Comparison of ENCODE assay signal across 8 cellular contexts in the genomic region with DNA sequence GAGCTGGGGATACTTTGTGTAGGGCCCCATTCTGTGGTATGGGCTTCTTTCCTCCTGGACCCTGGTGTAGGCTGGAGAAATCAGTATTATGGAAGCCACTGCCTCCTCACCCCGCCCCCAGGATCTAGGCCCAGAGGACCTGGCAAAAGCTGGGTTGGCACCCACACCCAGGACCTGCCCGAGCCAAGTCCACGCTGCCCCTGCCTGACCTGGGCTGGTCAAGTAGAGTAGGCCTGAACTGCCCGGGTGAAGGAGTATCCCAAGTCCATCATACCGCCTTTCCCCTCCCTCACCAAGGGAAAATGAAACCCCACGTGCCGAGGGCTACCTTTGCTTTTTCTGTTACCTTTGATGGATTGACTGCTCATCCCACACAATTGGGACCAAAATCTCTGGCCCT. TPM values are rescaled to one million over a fixed set of nuclear protein-coding genes. Genes with fewer than 3 reads are reported as not detected.
A peak's percentile ranks its signal among the peaks of the same experiment; 100 is the strongest.
DNase-seq lines count a peak whose midpoint lies in the region; ATAC-seq, FAIRE-seq and TF ChIP-seq lines count a peak whose summit lies in the region.
"Had no signal": no experiment of that assay in that cellular context is flagged by ENCODE, and none has a peak within 500 bp of the region (broad histone marks: within the 10 kb centered on the region; RNA-seq: fewer than 3 reads in every experiment).

No MANE protein-coding gene starts in this region.

- no peaks in the 10 kb centered on the region for H3K36me3 Mint-ChIP-seq in progenitor cell of endocrine pancreas (ENCODE audit: insufficient read depth)

- H3K4me1 ChIP-seq in mammary epithelial cell (ENCODE audit: insufficient read depth, low read length) = peaks cover 30% of the 10 kb centered on the region
- peaks cover 34 to 39% of the 10 kb centered on the region in 2 donors for H3K4me1 ChIP-seq in kidney (ENCODE audit: control insufficient read depth in 1 of 2, insufficient read depth in 1 of 2, low read depth in 1 of 2, low read length in 2 of 2)
- peaks cover 3 to 6% of the 10 kb centered on the region in 2 donors for H3K4me1 ChIP-seq in aorta (ENCODE audit: control insufficient read depth in 1 of 2, insufficient read depth in 2 of 2, low read length in 2 of 2)

- H2AFZ ChIP-seq in mammary epithelial cell (ENCODE audit: low read depth, low read length) = no peak overlapping the region

- dilution Hi-C loops in mammary epithelial cell (cut with HindIII; ENCODE audit: low sequenced_read_pairs) = no loop called here

- TF ChIP-seq CTCF in mammary epithelial cell (conservative IDR thresholded peaks at IDR 0.05 in 1 of 2, IDR thresholded peaks at IDR 0.05 in 1 of 2; ENCODE audit: extremely low read depth in 1 of 2, insufficient read depth in 1 of 2, low read depth in 1 of 2, low read length in 2 of 2) = no peak
- TF ChIP-seq CTCF in kidney (IDR thresholded peaks at IDR 0.05; ENCODE audit: borderline replicate concordance, extremely low read depth, insufficient read depth) = no peak
- TF ChIP-seq CTCF in progenitor cell of endocrine pancreas (IDR thresholded peaks at IDR 0.05; ENCODE audit: unreplicated experiment) = no peak

- H3K4me1 Mint-ChIP-seq in progenitor cell of endocrine pancreas (ENCODE audit: low read depth) = peaks cover 26% of the 10 kb centered on the region

- no peak for DNase-seq in mammary epithelial cell
- peak; percentile 27 for DNase-seq in kidney
- DNase-seq in progenitor cell of endocrine pancreas (ENCODE audit: low spot score, unreplicated experiment) = no peak
- DNase-seq in aorta = peak; percentile 72 to 82
- no peak for DNase-seq in posterior vena cava (ENCODE audit: low spot score)
- DNase-seq: RPMI8226 had no signal

- H3K36me3 ChIP-seq in mammary epithelial cell (ENCODE audit: insufficient read depth, low read length) (no peaks in the 10 kb centered on the region), kidney (ENCODE audit: control insufficient read depth in 1 of 2, insufficient read depth in 2 of 2, low read length in 2 of 2) (no peaks in the 10 kb centered on the region), aorta (ENCODE audit: control insufficient read depth in 1 of 2, insufficient read depth in 2 of 2, low read length in 1 of 2) (no peaks in the 10 kb centered on the region)

- peaks cover 71% of the 10 kb centered on the region for H3K79me2 ChIP-seq in mammary epithelial cell (ENCODE audit: insufficient read depth, low read length)

- H4K20me1 ChIP-seq in mammary epithelial cell (ENCODE audit: insufficient read depth, low read length) = no peaks in the 10 kb centered on the region

- in situ Hi-C loops in mammary epithelial cell (cut with MboI; ENCODE audit: low sequenced_read_pairs in 2 of 2) = no loop called here

- no TSS peak for BruUV-seq in mammary epithelial cell (replicated peaks; lab: Mats Ljungman, UMichigan)

- intact Hi-C loops in mammary epithelial cell (cut with micrococcal nuclease) (no loop called here), kidney (cut with DNase I) (no loop called here), aorta (cut with DNase I) (no loop called here), posterior vena cava (cut with DNase I) (no loop called here)

- H3K9ac ChIP-seq in mammary epithelial cell (ENCODE audit: insufficient read depth, low read length) (no peak overlapping the region), kidney (ENCODE audit: low read length in 2 of 2) (no peak overlapping the region)

- FAIRE-seq in kidney (lab: Jason Lieb, UNC) = no peak

- H3K9me3 ChIP-seq in mammary epithelial cell (replicated peaks; ENCODE audit: insufficient read depth, low read length) (no peaks in the 10 kb centered on the region), kidney (ENCODE audit: control insufficient read depth in 1 of 2, low read length in 2 of 2) (no peaks in the 10 kb centered on the region), aorta (ENCODE audit: control insufficient read depth, low read length) (no peaks in the 10 kb centered on the region)

- peak; percentile 72 for ATAC-seq in aorta (ENCODE audit: low FRiP score)
- no peak for ATAC-seq in GM19351 (IDR thresholded peaks at IDR 0.05; ENCODE audit: unreplicated experiment)
- no peak for ATAC-seq in GM19395 (IDR thresholded peaks at IDR 0.05; ENCODE audit: unreplicated experiment)

- peak overlapping the region; percentile 90 for H3K27ac Mint-ChIP-seq in progenitor cell of endocrine pancreas

- H3K4me2 ChIP-seq in mammary epithelial cell (ENCODE audit: insufficient read depth, low read depth, low read length) = peak overlapping the region; percentile 41

- no peak overlapping the region for H3K27ac ChIP-seq in mammary epithelial cell (ENCODE audit: insufficient read depth, low read depth, low read length)
- peak overlapping the region; percentile 13 to 65 for H3K27ac ChIP-seq in kidney (ENCODE audit: low read depth in 2 of 2, low read length in 2 of 2)
- H3K27ac ChIP-seq in aorta (ENCODE audit: low read depth in 1 of 2, low read length in 2 of 2) = peak overlapping the region; percentile 24 to 39

- no peaks in the 10 kb centered on the region for H3K9me3 Mint-ChIP-seq in progenitor cell of endocrine pancreas (ENCODE audit: low read depth)

- H3K4me3 Mint-ChIP-seq in progenitor cell of endocrine pancreas (ENCODE audit: low read depth) = no peak overlapping the region

- H3K27me3 ChIP-seq in mammary epithelial cell (ENCODE audit: insufficient read depth, low read length) (no peaks in the 10 kb centered on the region), aorta (ENCODE audit: control insufficient read depth in 1 of 2, insufficient read depth in 2 of 2, low read length in 1 of 2) (no peaks in the 10 kb centered on the region)

- 48% methylated on average over 5 of the region's 7 CpGs for WGBS in mammary epithelial cell (ENCODE audit: low coverage, missing lambda C conversion rate)
- WGBS in aorta, 2 donors = 15 to 16% methylated on average over 7 of the region's 7 CpGs

- H3K4me3 ChIP-seq in mammary epithelial cell (replicated peaks in 1 of 3; ENCODE audit: insufficient read depth in 1 of 3, low read depth in 2 of 3, low read length in 3 of 3) (no peak overlapping the region), kidney (ENCODE audit: low read length in 2 of 2) (no peak overlapping the region), aorta (ENCODE audit: low read length in 2 of 2) (no peak overlapping the region)

- CTCF ChIA-PET in mammary epithelial cell (lab: Charles Lee; ENCODE audit: low non-redundant PET) = no interaction called here

- no peaks in the 10 kb centered on the region for H3K27me3 Mint-ChIP-seq in progenitor cell of endocrine pancreas

RNA-seq across cellular contexts. Expression of gene TRAK1, which starts 37.7 kb away (rescaled TPM):
- 10 to 100 TPM; 64.5 to 67.2 TPM for total RNA-seq in mammary epithelial cell
- 36.6 TPM for polyA plus RNA-seq in mammary epithelial cell
- polyA minus RNA-seq in mammary epithelial cell = 56.6 TPM
- 41.0 TPM for total RNA-seq in kidney
- polyA plus RNA-seq in kidney (ENCODE audit: insufficient read depth, low read depth, low replicate concordance) = 16.2 TPM
- 53.8 and 55.5 TPM in 2 replicates for total RNA-seq in progenitor cell of endocrine pancreas
- 10 to 100 TPM; 33.5 to 37.7 TPM for total RNA-seq in aorta
- 10 to 100 TPM; 15.7 to 16.3 TPM for polyA plus RNA-seq in aorta
- total RNA-seq in posterior vena cava = 10 to 100 TPM; 29.4 to 39.2 TPM

Comparison
In these comparisons a context has a peak if more than half of its experiments do, and no peak if none do; other contexts are left out.
1. DNase-seq: peak in kidney (single experiment) and aorta (2 of 2); none in mammary epithelial cell (single experiment), progenitor cell of endocrine pancreas (single experiment) and posterior vena cava (single experiment).